ENCODE assay signal across 15 cellular contexts in genomic region chr6:158387036-158387435, GRCh38.
DNase-seq lines count a peak whose midpoint lies in the region; ATAC-seq, FAIRE-seq and TF ChIP-seq lines count a peak whose summit lies in the region.
"Had no signal": no experiment of that assay in that cellular context is flagged by ENCODE, and none has a peak within 500 bp of the region (broad histone marks: within the 10 kb centered on the region; RNA-seq: fewer than 3 reads in every experiment).

No MANE protein-coding gene starts in this region.

- intact Hi-C loops in transverse colon (cut with DNase I; ENCODE audit: low total_unique reads) = no loop called here

- POLR2A ChIA-PET in A549 (lab: Yijun Ruan, JAX) = no interaction called here

- H3K79me2 ChIP-seq in OCI-LY1 (ENCODE audit: insufficient read depth, low read length) = peaks cover 19% of the 10 kb centered on the region

- 0 out of 6 replicates have a peak, but pooled peaks of 1 of the 2 experiments have one; percentile 37 for ATAC-seq in A549
- no peak for ATAC-seq in GM21786 (IDR thresholded peaks at IDR 0.05; ENCODE audit: unreplicated experiment)
- no peak for ATAC-seq in GM19328 (IDR thresholded peaks at IDR 0.05; ENCODE audit: unreplicated experiment)
- ATAC-seq: activated CD4-positive, alpha-beta T cell treated with anti-CD3 and anti-CD28 coated beads for 36 hours; left ventricle myocardium superior had no signal

- no peak overlapping the region for H2AFZ ChIP-seq in OCI-LY1 (ENCODE audit: low read length)
- H2AFZ ChIP-seq: hepatocyte had no signal

- 75% methylated on average over 3 of the region's 3 CpGs for WGBS in A549 (ENCODE audit: missing lambda C conversion rate)
- 85 to 88% methylated on average over 3 of the region's 3 CpGs for WGBS in transverse colon (ENCODE audit: low coverage in 1 of 2), 2 donors

- no peaks in the 10 kb centered on the region for H3F3A ChIP-seq in OCI-LY1 (ENCODE audit: insufficient read depth, low read length)

- no peak for TF ChIP-seq RAD21 in A549 (conservative IDR thresholded peaks at IDR 0.05 in 1 of 2, IDR thresholded peaks at IDR 0.05 in 1 of 2)

- H3K36me3 ChIP-seq in OCI-LY1 (ENCODE audit: insufficient read depth, low read length) (peaks cover 14% of the 10 kb centered on the region; the same call in 1 of the 2 replicates), transverse colon (no peaks in the 10 kb centered on the region)

- TF ChIP-seq POLR2A in A549 (IDR thresholded peaks at IDR 0.05; ENCODE audit: low read length) (no peak), transverse colon (IDR thresholded peaks at IDR 0.05) (no peak)

- in situ Hi-C loops in transverse colon (cut with MboI; ENCODE audit: low pct_ligation_motif_present in 1 of 4, low pct_unique_long_range_greater_than_20kb in 1 of 4, low sequenced_read_pairs in 3 of 4) = no loop called here

- H3K27me3 ChIP-seq in OCI-LY1 (ENCODE audit: insufficient read depth, low read length) = no peaks in the 10 kb centered on the region
- no peaks in the 10 kb centered on the region for H3K27me3 ChIP-seq in transverse colon
- H3K27me3 ChIP-seq: hepatocyte had no signal

- no peak for FAIRE-seq in A549 (lab: Jason Lieb, UNC)
- FAIRE-seq: endometrium had no signal

- peak; percentile 6 to 27 for DNase-seq in A549 (ENCODE audit: low read depth in 1 of 2, low spot score in 1 of 2)
- DNase-seq in ELR (ENCODE audit: low read depth) = peak; percentile 15
- DNase-seq in choroid plexus epithelial cell (ENCODE audit: low read depth) = no peak
- no peak for DNase-seq in transverse colon
- no peak for DNase-seq in mucosa of gallbladder (ENCODE audit: low spot score)
- DNase-seq: activated CD4-positive, alpha-beta T cell treated with anti-CD3 and anti-CD28 coated beads for 36 hours; C1 segment of cervical spinal cord; left ventricle myocardium superior; MV-4-11 had no signal

- H3K9me2 ChIP-seq in OCI-LY1 (ENCODE audit: low read depth, low read length) = no peaks in the 10 kb centered on the region

- no peak overlapping the region for H3K4me2 ChIP-seq in A549
- H3K4me2 ChIP-seq in OCI-LY1 (ENCODE audit: low read length) = peak overlapping the region; percentile 1; the same call in 1 of the 2 replicates
- H3K4me2 ChIP-seq: hepatocyte had no signal

- TF ChIP-seq EP300 in A549 (IDR thresholded peaks at IDR 0.05) (no peak), transverse colon (IDR thresholded peaks at IDR 0.05; ENCODE audit: low read depth) (no peak)

- TF ChIP-seq CTCF in A549 (IDR thresholded peaks at IDR 0.05) (no peak), OCI-LY1 (IDR thresholded peaks at IDR 0.05; ENCODE audit: low read length) (peak; percentile 61), choroid plexus epithelial cell (conservative IDR thresholded peaks at IDR 0.05; ENCODE audit: low read depth, low read length) (peak; percentile 29), transverse colon (IDR thresholded peaks at IDR 0.05) (no peak)

- H3K4me1 ChIP-seq in A549 (no peaks in the 10 kb centered on the region), OCI-LY1 (ENCODE audit: insufficient read depth, low read length, severe bottlenecking) (peaks cover 18% of the 10 kb centered on the region), transverse colon (no peaks in the 10 kb centered on the region)

- H3K9me3 ChIP-seq in A549 (no peaks in the 10 kb centered on the region), OCI-LY1 (ENCODE audit: low read length) (peaks cover 11% of the 10 kb centered on the region; the same call in 1 of the 2 replicates), transverse colon (no peaks in the 10 kb centered on the region)

- H3K9ac ChIP-seq in OCI-LY1 (ENCODE audit: low read length) = no peak overlapping the region

- no peak overlapping the region for H3K27ac ChIP-seq in A549
- peak overlapping the region; percentile 41 for H3K27ac ChIP-seq in OCI-LY1 (ENCODE audit: low read depth, low read length, poor library complexity, severe bottlenecking)
- H3K27ac ChIP-seq in transverse colon = no peak overlapping the region
- H3K27ac ChIP-seq: hepatocyte, HL-60 had no signal

- H4K20me1 ChIP-seq in OCI-LY1 (ENCODE audit: insufficient read depth, low read length) = no peaks in the 10 kb centered on the region

- CTCF ChIA-PET in A549 (lab: Yijun Ruan, JAX) = interaction anchor here (0.5 to 1.5 kb wide), 3 partner anchors 14 to 207 kb away, joined by 3 to 5 read pairs (median 3); no protein-coding TSS in a partner anchor

- no peak overlapping the region for H3K4me3 ChIP-seq in A549
- H3K4me3 ChIP-seq in OCI-LY1 (ENCODE audit: low read depth, low read length, poor library complexity, severe bottlenecking) = no peak overlapping the region
- no peak overlapping the region for H3K4me3 ChIP-seq in choroid plexus epithelial cell (ENCODE audit: low read depth, low read length)
- no peak overlapping the region for H3K4me3 ChIP-seq in transverse colon
- H3K4me3 ChIP-seq: hepatocyte had no signal

TF ChIP-seq in A549, 52 proteins besides CTCF, POLR2A, EP300 and RAD21:
- TF ChIP-seq JUN (IDR thresholded peaks at IDR 0.05) = no peak
- no peak for TF ChIP-seq BCL3 (IDR thresholded peaks at IDR 0.05)
- TF ChIP-seq ATOH8 (CRISPR knock-in tag; IDR thresholded peaks at IDR 0.05; ENCODE audit: low read depth) = no peak
- TF ChIP-seq MAFK (IDR thresholded peaks at IDR 0.05; ENCODE audit: partially characterized antibody) = no peak
- TF ChIP-seq CHD2 (IDR thresholded peaks at IDR 0.05; ENCODE audit: low read length, partially characterized antibody) = no peak
- no peak for TF ChIP-seq NPAS2 (CRISPR knock-in tag; IDR thresholded peaks at IDR 0.05; ENCODE audit: borderline replicate concordance)
- TF ChIP-seq PBX3 (IDR thresholded peaks at IDR 0.05) = no peak
- no peak for TF ChIP-seq CBX8 (IDR thresholded peaks at IDR 0.05)
- no peak for TF ChIP-seq ZNF302 (CRISPR knock-in tag; IDR thresholded peaks at IDR 0.05)
- TF ChIP-seq HOXB13 (CRISPR knock-in tag; IDR thresholded peaks at IDR 0.05; ENCODE audit: low read depth) = no peak
- no peak for TF ChIP-seq RNF2 (IDR thresholded peaks at IDR 0.05; ENCODE audit: borderline replicate concordance, low read depth)
- no peak for TF ChIP-seq CEBPB (IDR thresholded peaks at IDR 0.05)
- TF ChIP-seq NR3C1 (IDR thresholded peaks at IDR 0.05) = no peak
- no peak for TF ChIP-seq MAZ (IDR thresholded peaks at IDR 0.05; ENCODE audit: borderline replicate concordance, low read depth, low read length)
- TF ChIP-seq CHD4 (IDR thresholded peaks at IDR 0.05; ENCODE audit: borderline replicate concordance) = no peak
- TF ChIP-seq E2F6 (IDR thresholded peaks at IDR 0.05; ENCODE audit: borderline replicate concordance, low read depth) = no peak
- TF ChIP-seq, protein P1, sequence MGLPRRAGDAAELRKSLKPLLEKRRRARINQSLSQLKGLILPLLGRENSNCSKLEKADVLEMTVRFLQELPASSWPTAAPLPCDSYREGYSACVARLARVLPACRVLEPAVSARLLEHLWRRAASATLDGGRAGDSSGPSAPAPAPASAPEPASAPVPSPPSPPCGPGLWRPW (IDR thresholded peaks at IDR 0.05) = no peak

Comparison
In these comparisons a context has a peak if more than half of its experiments do, and no peak if none do; other contexts are left out.
1. DNase-seq: peak in A549 (2 of 2) and ELR (single experiment); none in choroid plexus epithelial cell (single experiment), transverse colon (single experiment) and mucosa of gallbladder (single experiment).
2. CTCF ChIP-seq: peak in OCI-LY1 (single experiment) and choroid plexus epithelial cell (single experiment); none in A549 (single experiment) and transverse colon (0 of 5).